Comparison of ENCODE assay signal across 8 cellular contexts in the genomic region with DNA sequence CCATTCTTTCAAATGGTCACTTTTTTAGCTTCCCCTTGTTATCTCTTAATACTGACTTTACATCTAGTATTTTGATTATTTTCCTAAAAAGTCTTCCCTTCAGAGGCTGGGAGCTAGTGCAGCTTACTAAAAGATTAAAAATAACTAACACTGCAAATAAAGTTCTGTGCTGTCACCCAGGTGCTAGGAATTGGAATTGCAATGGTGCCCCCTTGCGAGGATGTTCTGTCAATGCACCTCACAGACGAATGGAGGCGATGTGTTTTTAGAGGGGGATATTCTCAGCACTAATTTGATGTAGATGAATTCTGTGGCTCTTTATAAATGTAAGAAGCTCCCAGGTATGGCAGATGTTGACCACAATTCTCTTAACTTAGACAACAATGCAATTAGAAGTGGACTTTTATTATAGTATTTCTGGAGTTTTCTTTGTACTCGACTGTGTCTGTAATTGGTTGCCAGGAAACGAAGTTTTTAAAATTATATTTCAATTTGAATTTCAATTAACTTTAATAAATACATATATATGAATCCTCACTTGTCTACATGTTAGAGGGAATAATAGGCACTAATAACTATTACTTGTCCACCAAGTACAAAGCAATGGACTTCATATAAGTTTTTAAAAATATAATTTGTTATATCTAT. TPM values are rescaled to one million over a fixed set of nuclear protein-coding genes. Genes with fewer than 3 reads are reported as not detected.
DNase-seq lines count a peak whose midpoint lies in the region; ATAC-seq and TF ChIP-seq lines count a peak whose summit lies in the region.

No MANE protein-coding gene starts in this region.

- H3K4me1 Mint-ChIP-seq in CD4-positive, alpha-beta T cell (ENCODE audit: low read depth) = no peaks in the 10 kb centered on the region

- no peaks in the 10 kb centered on the region for H3K4me1 ChIP-seq in Panc1 (ENCODE audit: control insufficient read depth, insufficient read depth, low read length)
- H3K4me1 ChIP-seq in psoas muscle = peaks cover 12% of the 10 kb centered on the region

- peaks cover 28% of the 10 kb centered on the region for H3K27me3 Mint-ChIP-seq in CD4-positive, alpha-beta T cell

- DNase-seq in CD4-positive, alpha-beta T cell = peak; percentile 7 to 39 (median 22)
- peak; percentile 25 for DNase-seq in Panc1 (ENCODE audit: low read depth, low spot score)
- DNase-seq in activated naive CD4-positive, alpha-beta T cell treated with Interleukin-2 at 50 U/mL for 16 hours = peak; percentile 46
- peak; percentile 71 for DNase-seq in glomerular visceral epithelial cell (ENCODE audit: extremely low spot score)
- no peak for DNase-seq in psoas muscle
- DNase-seq in NCI-H446 treated with DMSO at 0.1 percent for 48 hours (lab: John Stamatoyannopoulos, UW) = no peak

- no peaks in the 10 kb centered on the region for H3K9me3 ChIP-seq in CD4-positive, alpha-beta T cell (ENCODE audit: control insufficient read depth, low read length)
- H3K9me3 ChIP-seq in Panc1 (ENCODE audit: control insufficient read depth, insufficient read depth, low read depth, low read length) (no peaks in the 10 kb centered on the region), psoas muscle (no peaks in the 10 kb centered on the region)

- H3K27ac Mint-ChIP-seq in CD4-positive, alpha-beta T cell = no peak overlapping the region

- no peaks in the 10 kb centered on the region for H3K36me3 Mint-ChIP-seq in CD4-positive, alpha-beta T cell (ENCODE audit: low read depth)

- H3K4me3 ChIP-seq in Panc1 (ENCODE audit: low read depth in 2 of 2, low read length in 2 of 2) = no peak overlapping the region
- no peak overlapping the region for H3K4me3 ChIP-seq in psoas muscle

- POLR2A ChIA-PET in CD4-positive, alpha-beta T cell (lab: Charles Lee) = no interaction called here
- POLR2A ChIA-PET in Panc1 (lab: Charles Lee) = no interaction called here

- no peak overlapping the region for H3K4me3 Mint-ChIP-seq in CD4-positive, alpha-beta T cell

- CTCF ChIA-PET in CD4-positive, alpha-beta T cell (lab: Charles Lee) = interaction anchor here (1.1 to 2.0 kb wide), 4 partner anchors 10 to 1181 kb away, joined by 4 to 16 read pairs (median 10); no protein-coding TSS in a partner anchor
- CTCF ChIA-PET in Panc1 (lab: Charles Lee) = interaction anchor here (0.9 to 1.1 kb wide), 2 partner anchors 15 to 1176 kb away, joined by 4 to 9 read pairs; no protein-coding TSS in a partner anchor

- BruUV-seq in Panc1 (replicated peaks; lab: Mats Ljungman, UMichigan) = no TSS peak

- TF ChIP-seq CTCF in CD4-positive, alpha-beta T cell (IDR thresholded peaks at IDR 0.05) = peak; percentile 90
- TF ChIP-seq CTCF in Panc1 (IDR thresholded peaks at IDR 0.05) = peak; percentile 79
- TF ChIP-seq CTCF in psoas muscle (IDR thresholded peaks at IDR 0.05) = peak; percentile 70

- WGBS in psoas muscle, 3 donors = 30 to 34% (median 31%) methylated on average over 5 of the region's 5 CpGs

- peaks cover 10% of the 10 kb centered on the region for H3K27me3 ChIP-seq in CD4-positive, alpha-beta T cell (ENCODE audit: control insufficient read depth, insufficient read depth, low read length)
- H3K27me3 ChIP-seq in Panc1 (ENCODE audit: control insufficient read depth, insufficient read depth, low read length) (no peaks in the 10 kb centered on the region), psoas muscle (ENCODE audit: insufficient read depth in 3 of 3, low read length in 2 of 3) (no peaks in the 10 kb centered on the region)

- no peaks in the 10 kb centered on the region for H3K36me3 ChIP-seq in Panc1 (ENCODE audit: control insufficient read depth, insufficient read depth, low read length)
- no peaks in the 10 kb centered on the region for H3K36me3 ChIP-seq in psoas muscle (ENCODE audit: insufficient read depth in 1 of 2, low read depth in 1 of 2)

- no peak overlapping the region for H3K27ac ChIP-seq in CD4-positive, alpha-beta T cell (ENCODE audit: low read depth, low read length)
- H3K27ac ChIP-seq in Panc1 (ENCODE audit: low read length) (no peak overlapping the region), psoas muscle (no peak overlapping the region)

- in situ Hi-C loops in Panc1 (cut with HindIII; ENCODE audit: low pct_unique_long_range_greater_than_20kb, low sequenced_read_pairs) = no loop called here

- intact Hi-C loops in CD4-positive, alpha-beta T cell (cut with DNase I, micrococcal nuclease) = loop anchor here (1.0 to 10.0 kb wide), 6 partner anchors 1050 to 1250 kb away; no protein-coding TSS in a partner anchor
- intact Hi-C loops in Panc1 (cut with micrococcal nuclease; ENCODE audit: unreplicated experiment) = loop anchor here (5.0 to 10.0 kb wide), 2 partner anchors 1057 to 1175 kb away; no protein-coding TSS in a partner anchor
- intact Hi-C loops in psoas muscle (cut with DNase I) = loop anchor here (5.0 kb wide), 1 partner anchor 1180 kb away; no protein-coding TSS in a partner anchor

- peak; percentile 71 for ATAC-seq in CD4-positive, alpha-beta T cell (ENCODE audit: poor library complexity)
- ATAC-seq in GM18907 (IDR thresholded peaks at IDR 0.05; ENCODE audit: unreplicated experiment) (peak; percentile 78), HG03175 (IDR thresholded peaks at IDR 0.05; ENCODE audit: unreplicated experiment) (peak; percentile 76), Panc1 (no peak), psoas muscle (peak in 3 of 4 donors; percentile 53 to 72 (median 63))

- H3K9me3 Mint-ChIP-seq in CD4-positive, alpha-beta T cell = no peaks in the 10 kb centered on the region

RNA-seq across cellular contexts. Expression of gene SMIM31, which starts 22.0 kb away (rescaled TPM):
- not detected for total RNA-seq in CD4-positive, alpha-beta T cell
- total RNA-seq in Panc1 (2021; ENCODE audit: unreplicated experiment) (not detected), psoas muscle (not detected)
- not detected for polyA plus RNA-seq in Panc1 (2012; ENCODE audit: insufficient read length)
- polyA plus RNA-seq in psoas muscle = under 1 TPM in 1 of 3 donors, not detected in 2; 0.01 TPM

Comparison
In these comparisons a context has a peak if more than half of its experiments do, and no peak if none do; other contexts are left out.
1. DNase-seq: peak in CD4-positive, alpha-beta T cell (10 of 10), Panc1 (single experiment), activated naive CD4-positive, alpha-beta T cell treated with Interleukin-2 at 50 U/mL for 16 hours (single experiment) and glomerular visceral epithelial cell (single experiment); none in psoas muscle (0 of 2) and NCI-H446 treated with DMSO at 0.1 percent for 48 hours (single experiment).
2. Peak in every context shown above with its lines, with median percentiles within 50 percentile points of each other: CTCF ChIP-seq.